9 cellular contexts compared by ENCODE assay signal in the genomic region with DNA sequence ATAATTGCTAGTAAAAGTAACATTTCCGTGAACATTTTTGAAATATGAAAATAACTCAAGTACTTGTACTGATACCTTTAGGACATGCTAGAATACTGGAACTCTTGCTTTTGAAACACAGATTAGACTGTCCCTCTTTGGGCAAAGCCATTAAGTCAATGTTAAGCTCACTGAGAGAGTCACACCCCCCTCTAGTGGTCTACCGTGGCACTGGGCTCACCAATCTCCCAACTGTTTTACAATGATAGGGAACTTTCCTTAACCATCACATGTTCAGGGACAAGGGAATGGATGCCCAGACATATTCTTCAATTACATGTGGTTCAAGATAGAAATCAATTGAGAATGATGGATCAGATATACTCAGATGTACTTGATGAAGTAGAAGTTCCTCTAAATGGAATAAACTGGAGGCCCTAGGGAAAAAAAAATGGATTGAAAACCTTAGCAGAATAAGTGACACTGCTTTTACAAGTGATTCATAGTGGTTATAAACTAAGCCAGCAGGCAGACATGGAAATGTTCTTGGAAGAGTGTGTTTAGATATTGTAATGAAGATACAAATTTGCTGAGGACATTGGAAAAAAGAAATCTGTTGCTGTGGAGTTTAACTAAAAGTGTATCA. TPM values are rescaled to one million over a fixed set of nuclear protein-coding genes. Genes with fewer than 3 reads are reported as not detected.
DNase-seq lines count a peak whose midpoint lies in the region; FAIRE-seq and TF ChIP-seq lines count a peak whose summit lies in the region.
"Had no signal": no experiment of that assay in that cellular context is flagged by ENCODE, and none has a peak within 500 bp of the region (broad histone marks: within the 10 kb centered on the region; RNA-seq: fewer than 3 reads in every experiment).

No MANE protein-coding gene starts in this region.

- H3K4me3 ChIP-seq in SJCRH30 (no peak overlapping the region), parathyroid adenoma (ENCODE audit: low read depth, low read length) (no peak overlapping the region)

- H3K27me3 Mint-ChIP-seq in type B pancreatic cell, result no peaks in the 10 kb centered on the region

- TF ChIP-seq CTCF in D721Med (IDR thresholded peaks at IDR 0.05; ENCODE audit: insufficient read depth, missing control alignments) (peak; percentile 85), parathyroid adenoma (IDR thresholded peaks at IDR 0.05) (peak; percentile 59), type B pancreatic cell (conservative IDR thresholded peaks at IDR 0.05) (peak; percentile 97)

- H3K9me3 ChIP-seq in SJCRH30 (replicated peaks), result no peaks in the 10 kb centered on the region
- no peaks in the 10 kb centered on the region for H3K9me3 ChIP-seq in parathyroid adenoma (ENCODE audit: control insufficient read depth, low read length)

- no peak overlapping the region for H3K9ac ChIP-seq in parathyroid adenoma

- peak; percentile 25 for FAIRE-seq in D721Med (lab: Jason Lieb, UNC)

- H3K79me2 ChIP-seq in parathyroid adenoma, result no peaks in the 10 kb centered on the region

- no peaks in the 10 kb centered on the region for H3K27me3 ChIP-seq in SJCRH30
- no peaks in the 10 kb centered on the region for H3K27me3 ChIP-seq in parathyroid adenoma (ENCODE audit: control insufficient read depth, insufficient read depth, low read length)

- no peak overlapping the region for H3K4me3 Mint-ChIP-seq in type B pancreatic cell

- peak; percentile 35 for DNase-seq in D721Med (ENCODE audit: insufficient read length, low spot score)
- peak; percentile 70 for DNase-seq in HT1080 (ENCODE audit: low read depth)
- DNase-seq in SJCRH30, result peak; percentile 41 to 72
- DNase-seq in activated gamma-delta T cell treated with anti-CD3 and anti-CD28 coated beads, Interleukin-2, amount 50 U/mL, for 16 hours (ENCODE audit: low read depth), result peak; percentile 37
- DNase-seq in germinal center (ENCODE audit: low spot score), result peak; percentile 57
- DNase-seq in type B pancreatic cell (ENCODE audit: extremely low spot score, unreplicated experiment), result peak; percentile 73
- no peak for DNase-seq in NCI-H187 (lab: John Stamatoyannopoulos, UW)

- peak overlapping the region; percentile 7 for H3K27ac Mint-ChIP-seq in type B pancreatic cell

- no peaks in the 10 kb centered on the region for H3K36me3 Mint-ChIP-seq in type B pancreatic cell

- H3K4me1 ChIP-seq in SJCRH30 (no peaks in the 10 kb centered on the region), parathyroid adenoma (no peaks in the 10 kb centered on the region)

- H3K9me3 Mint-ChIP-seq in type B pancreatic cell, result no peaks in the 10 kb centered on the region

- H3K27ac ChIP-seq in SJCRH30, result no peak overlapping the region
- H3K27ac ChIP-seq in parathyroid adenoma, result no peak overlapping the region

- no peaks in the 10 kb centered on the region for H3K36me3 ChIP-seq in SJCRH30
- H3K36me3 ChIP-seq in parathyroid adenoma (ENCODE audit: control insufficient read depth, insufficient read depth, low read length), result no peaks in the 10 kb centered on the region

- H3K4me2 ChIP-seq in parathyroid adenoma (ENCODE audit: low read length), result no peak overlapping the region

- H3K4me1 Mint-ChIP-seq in type B pancreatic cell (ENCODE audit: unreplicated experiment), result no peaks in the 10 kb centered on the region

- no peak overlapping the region for H2AFZ ChIP-seq in parathyroid adenoma

RNA-seq across cellular contexts. Expression of gene NANOG, which starts 17.8 kb away (rescaled TPM):
- total RNA-seq in HT1080 (2014; rRNA removed; shearing (Covaris generic)), result not detected in 2 replicates
- polyA plus RNA-seq in HT1080 (2015; cell fraction: cytosol; rRNA removed), result not detected in 2 replicates
- polyA plus RNA-seq in HT1080 (2015; cell fraction: nucleus; rRNA removed), result not detected in 2 replicates
- total RNA-seq in SJCRH30 (2014; rRNA removed; shearing (Covaris generic)), result 0.05 TPM in 1 of 2 replicates, not detected in the other
- total RNA-seq in type B pancreatic cell (ENCODE audit: low replicate concordance), result not detected in 2 replicates
- polyA plus RNA-seq: adipose tissue had no signal

RNA-seq across cellular contexts. Expression of gene NANOGNB, which starts 42.0 kb away (rescaled TPM):
- not detected in 2 replicates for total RNA-seq in HT1080 (2014; rRNA removed; shearing (Covaris generic))
- not detected in 2 replicates for polyA plus RNA-seq in HT1080 (2015; cell fraction: cytosol; rRNA removed)
- polyA plus RNA-seq in HT1080 (2015; cell fraction: nucleus; rRNA removed), result not detected in 2 replicates
- not detected in 2 replicates for total RNA-seq in SJCRH30 (2014; rRNA removed; shearing (Covaris generic))
- not detected in 2 replicates for total RNA-seq in type B pancreatic cell (ENCODE audit: low replicate concordance)
- polyA plus RNA-seq: adipose tissue had no signal

RNA-seq across cellular contexts. Expression of gene CLEC4C, which starts 59.8 kb away (rescaled TPM):
- total RNA-seq in HT1080 (2014; rRNA removed; shearing (Covaris generic)), result not detected in 2 replicates
- not detected in 2 replicates for polyA plus RNA-seq in HT1080 (2015; cell fraction: cytosol; rRNA removed)
- polyA plus RNA-seq in HT1080 (2015; cell fraction: nucleus; rRNA removed), result not detected in 2 replicates
- total RNA-seq in SJCRH30 (2014; rRNA removed; shearing (Covaris generic)), result not detected in 2 replicates
- not detected in 2 replicates for total RNA-seq in type B pancreatic cell (ENCODE audit: low replicate concordance)
- polyA plus RNA-seq: adipose tissue had no signal

Comparison
In these comparisons a context has a peak if more than half of its experiments do, and no peak if none do; other contexts are left out.
1. DNase-seq: peak in D721Med (single experiment), HT1080 (single experiment), SJCRH30 (2 of 2), activated gamma-delta T cell treated with anti-CD3 and anti-CD28 coated beads, Interleukin-2, amount 50 U/mL, for 16 hours (single experiment), germinal center (single experiment) and type B pancreatic cell (single experiment); none in NCI-H187 (0 of 2).
2. Peak in every context shown above with its lines, with median percentiles within 50 percentile points of each other: CTCF ChIP-seq.